8 cellular contexts compared by ENCODE assay signal in the genomic region with DNA sequence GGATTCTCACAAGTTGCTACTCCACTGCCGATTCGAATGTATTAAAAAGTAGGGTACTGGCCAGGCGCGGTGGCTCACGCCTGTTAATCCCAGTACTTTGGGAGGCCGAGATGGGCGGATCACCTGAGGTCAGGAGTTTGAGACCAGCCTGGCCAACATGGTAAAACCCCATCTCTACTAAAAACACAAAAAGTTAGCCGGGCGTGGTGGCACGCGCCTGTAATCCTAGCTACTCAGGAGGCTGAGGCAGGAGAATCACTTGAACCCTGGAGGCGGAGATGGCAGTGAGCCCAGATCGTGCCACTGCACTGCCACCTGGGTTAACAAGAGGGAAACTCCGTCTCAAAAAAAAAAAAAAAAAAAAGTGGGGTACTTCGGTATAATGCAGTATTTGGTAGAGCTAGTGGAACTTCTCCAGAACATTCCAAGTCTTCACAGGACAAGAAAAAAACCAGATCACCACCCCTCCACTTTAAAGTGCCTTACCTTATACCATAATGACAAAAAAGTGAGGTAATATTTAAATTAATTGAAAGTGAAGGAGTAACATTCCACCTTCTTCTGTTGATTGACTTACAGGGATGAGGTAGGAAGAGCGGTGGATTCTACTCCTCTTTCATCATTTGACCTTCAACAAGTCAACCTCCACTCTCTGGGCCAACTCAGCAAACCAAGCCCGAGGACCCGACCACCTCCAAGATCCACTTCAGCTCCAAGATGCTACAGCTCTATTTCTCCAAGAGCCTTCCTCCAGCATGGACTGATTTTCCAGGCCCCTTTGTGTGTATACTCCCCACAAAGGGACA.
A peak's percentile ranks its signal among the peaks of the same experiment; 100 is the strongest.
DNase-seq lines count a peak whose midpoint lies in the region; ATAC-seq and TF ChIP-seq lines count a peak whose summit lies in the region.

No MANE protein-coding gene starts in this region.

- DNase-seq in SIG-M5 treated with dmso at 0.1 percent for 504 hours (lab: John Stamatoyannopoulos, UW; ENCODE audit: unreplicated experiment) (peak; percentile 44), SIG-M5 (lab: John Stamatoyannopoulos, UW) (no peak), fibroblast of pulmonary artery (ENCODE audit: low read depth) (no peak), retinal pigment epithelial cell (ENCODE audit: low read depth) (no peak), NCI-H2171 treated with DMSO at 0.1 percent for 48 hours (lab: John Stamatoyannopoulos, UW) (no peak), Kasumi-1 (lab: John Stamatoyannopoulos, UW) (no peak)
- DNase-seq in activated CD4-positive, alpha-beta T cell treated with anti-CD3 and anti-CD28 coated beads, Interleukin-2, amount 50 U/mL, for 48 hours: peak; percentile 36 to 39

- ATAC-seq in GM18505 (IDR thresholded peaks at IDR 0.05; ENCODE audit: unreplicated experiment): no peak

- H3K4me3 ChIP-seq in fibroblast of pulmonary artery (replicated peaks; ENCODE audit: low read depth, low read length): peak overlapping the region; percentile 67
- peak overlapping the region; percentile 77 for H3K4me3 ChIP-seq in retinal pigment epithelial cell (ENCODE audit: low read length)

- TF ChIP-seq CTCF in fibroblast of pulmonary artery (IDR thresholded peaks at IDR 0.05; ENCODE audit: low read length, missing control alignments): no peak
- no peak for TF ChIP-seq CTCF in retinal pigment epithelial cell (conservative IDR thresholded peaks at IDR 0.05; ENCODE audit: low read depth, low read length)

- no peak for TF ChIP-seq POLR2A in GM18505 (IDR thresholded peaks at IDR 0.05; ENCODE audit: borderline replicate concordance, extremely low read depth, insufficient read depth, insufficient read length)

Comparison
In these comparisons a context has a peak if more than half of its experiments do, and no peak if none do; other contexts are left out.
1. DNase-seq: peak in SIG-M5 treated with dmso at 0.1 percent for 504 hours (single experiment) and activated CD4-positive, alpha-beta T cell treated with anti-CD3 and anti-CD28 coated beads, Interleukin-2, amount 50 U/mL, for 48 hours (2 of 2); none in SIG-M5 (single experiment), fibroblast of pulmonary artery (single experiment), retinal pigment epithelial cell (single experiment), NCI-H2171 treated with DMSO at 0.1 percent for 48 hours (single experiment) and Kasumi-1 (0 of 2).